In the genomic region with DNA sequence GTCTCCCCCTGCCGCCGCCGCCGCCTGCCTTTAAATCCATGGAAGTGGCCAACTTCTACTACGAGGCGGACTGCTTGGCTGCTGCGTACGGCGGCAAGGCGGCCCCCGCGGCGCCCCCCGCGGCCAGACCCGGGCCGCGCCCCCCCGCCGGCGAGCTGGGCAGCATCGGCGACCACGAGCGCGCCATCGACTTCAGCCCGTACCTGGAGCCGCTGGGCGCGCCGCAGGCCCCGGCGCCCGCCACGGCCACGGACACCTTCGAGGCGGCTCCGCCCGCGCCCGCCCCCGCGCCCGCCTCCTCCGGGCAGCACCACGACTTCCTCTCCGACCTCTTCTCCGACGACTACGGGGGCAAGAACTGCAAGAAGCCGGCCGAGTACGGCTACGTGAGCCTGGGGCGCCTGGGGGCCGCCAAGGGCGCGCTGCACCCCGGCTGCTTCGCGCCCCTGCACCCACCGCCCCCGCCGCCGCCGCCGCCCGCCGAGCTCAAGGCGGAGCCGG, we compare ENCODE assay signal across 8 cellular contexts. TPM values are rescaled to one million over a fixed set of nuclear protein-coding genes. Genes with fewer than 3 reads are reported as not detected.
A peak's percentile ranks its signal among the peaks of the same experiment; 100 is the strongest.
DNase-seq lines count a peak whose midpoint lies in the region; ATAC-seq, FAIRE-seq and TF ChIP-seq lines count a peak whose summit lies in the region.

No MANE protein-coding gene starts in this region.

- 1% methylated on average over 32 of the region's 73 CpGs for WGBS in prostate gland

- CTCF ChIA-PET in HEK293T (lab: Yijun Ruan, JAX): interaction anchor here (0.6 to 1.4 kb wide), 3 partner anchors 92 to 274 kb away, joined by 3 read pairs; no protein-coding TSS in a partner anchor

- intact Hi-C loops in head of caudate nucleus (cut with DNase I): loop anchor here (10.0 kb wide), 1 partner anchor 114 kb away; no protein-coding TSS in a partner anchor
- intact Hi-C loops in prostate gland (cut with DNase I): loop anchor here (2.0 to 5.0 kb wide), 6 partner anchors 96 to 551 kb away; no protein-coding TSS in a partner anchor

- POLR2A ChIA-PET in HEK293T (lab: Yijun Ruan, JAX): interaction anchor here (0.6 to 2.3 kb wide), 13 partner anchors 10 to 290 kb away, joined by 3 to 24 read pairs (median 3); no protein-coding TSS in a partner anchor

- H3K27me3 ChIP-seq in prostate gland (replicated peaks; ENCODE audit: insufficient read depth): no peaks in the 10 kb centered on the region

- H3K36me3 ChIP-seq in prostate gland: no peaks in the 10 kb centered on the region

- TF ChIP-seq CTCF in prostate gland (IDR thresholded peaks at IDR 0.05): no peak

- no peaks in the 10 kb centered on the region for H3K4me1 ChIP-seq in prostate gland (replicated peaks)

- no peak for TF ChIP-seq POLR2A in prostate gland (IDR thresholded peaks at IDR 0.05)

- ATAC-seq in GM18502 (IDR thresholded peaks at IDR 0.05; ENCODE audit: poor library complexity, unreplicated experiment): peak; percentile 24
- ATAC-seq in HG02981 (IDR thresholded peaks at IDR 0.05; ENCODE audit: unreplicated experiment): peak; percentile 14

- peak overlapping the region; percentile 83 to 92 for H3K4me3 ChIP-seq in prostate gland

- FAIRE-seq in RCC 7860 (lab: Jason Lieb, UNC): no peak

- no peaks in the 10 kb centered on the region for H3K9me3 ChIP-seq in prostate gland

- DNase-seq in RCC 7860 (ENCODE audit: low spot score): peak; percentile 39
- DNase-seq in activated gamma-delta T cell treated with Interleukin-2 at 50 U/mL for 16 hours: peak; percentile 61
- peak in 23 of 42 donors; percentile 21 to 69 (median 45) for DNase-seq in head of caudate nucleus
- DNase-seq in prostate gland (ENCODE audit: low spot score): peak; percentile 49
- no peak for DNase-seq in mesenteric fat pad (ENCODE audit: low spot score)
- DNase-seq in HEK293T (ENCODE audit: extremely low spot score): no peak

- H3K27ac ChIP-seq in prostate gland: peak overlapping the region; percentile 99

TF ChIP-seq in HEK293T, 16 proteins besides CTCF, POLR2A, EP300 and RAD21:
- TF ChIP-seq FOXA1 (IDR thresholded peaks at IDR 0.05): no peak
- TF ChIP-seq PKNOX1 (IDR thresholded peaks at IDR 0.05): no peak
- no peak for TF ChIP-seq BHLHE40 (IDR thresholded peaks at IDR 0.05; ENCODE audit: borderline replicate concordance)
- TF ChIP-seq NFRKB (IDR thresholded peaks at IDR 0.05): no peak
- TF ChIP-seq LEF1 (IDR thresholded peaks at IDR 0.05; ENCODE audit: borderline replicate concordance): no peak
- no peak for TF ChIP-seq ELF4 (IDR thresholded peaks at IDR 0.05)
- TF ChIP-seq FOXK2 (IDR thresholded peaks at IDR 0.05): no peak
- TF ChIP-seq SUZ12 (IDR thresholded peaks at IDR 0.05): no peak
- TF ChIP-seq SP1 (IDR thresholded peaks at IDR 0.05): no peak
- TF ChIP-seq FOXM1 (IDR thresholded peaks at IDR 0.05; ENCODE audit: borderline replicate concordance): no peak
- no peak for TF ChIP-seq L3MBTL2 (conservative IDR thresholded peaks at IDR 0.05)

RNA-seq across cellular contexts. Expression of gene CEBPB, which starts 0.5 kb away (rescaled TPM):
- total RNA-seq in prostate gland (10 to 100 TPM; 72.8 to 77.2 TPM), mesenteric fat pad (434 TPM)

RNA-seq across cellular contexts. Expression of gene PEDS1, which starts 37.6 kb away (rescaled TPM):
- total RNA-seq in prostate gland (10 to 100 TPM; 34.5 to 54.8 TPM), mesenteric fat pad (44.1 TPM)

Comparison
In these comparisons a context has a peak if more than half of its experiments do, and no peak if none do; other contexts are left out.
1. DNase-seq: peak in RCC 7860 (single experiment), activated gamma-delta T cell treated with Interleukin-2 at 50 U/mL for 16 hours (single experiment), head of caudate nucleus (23 of 42) and prostate gland (single experiment); none in mesenteric fat pad (single experiment) and HEK293T (single experiment).